ENCODE assay signal across 8 cellular contexts in the genomic region with DNA sequence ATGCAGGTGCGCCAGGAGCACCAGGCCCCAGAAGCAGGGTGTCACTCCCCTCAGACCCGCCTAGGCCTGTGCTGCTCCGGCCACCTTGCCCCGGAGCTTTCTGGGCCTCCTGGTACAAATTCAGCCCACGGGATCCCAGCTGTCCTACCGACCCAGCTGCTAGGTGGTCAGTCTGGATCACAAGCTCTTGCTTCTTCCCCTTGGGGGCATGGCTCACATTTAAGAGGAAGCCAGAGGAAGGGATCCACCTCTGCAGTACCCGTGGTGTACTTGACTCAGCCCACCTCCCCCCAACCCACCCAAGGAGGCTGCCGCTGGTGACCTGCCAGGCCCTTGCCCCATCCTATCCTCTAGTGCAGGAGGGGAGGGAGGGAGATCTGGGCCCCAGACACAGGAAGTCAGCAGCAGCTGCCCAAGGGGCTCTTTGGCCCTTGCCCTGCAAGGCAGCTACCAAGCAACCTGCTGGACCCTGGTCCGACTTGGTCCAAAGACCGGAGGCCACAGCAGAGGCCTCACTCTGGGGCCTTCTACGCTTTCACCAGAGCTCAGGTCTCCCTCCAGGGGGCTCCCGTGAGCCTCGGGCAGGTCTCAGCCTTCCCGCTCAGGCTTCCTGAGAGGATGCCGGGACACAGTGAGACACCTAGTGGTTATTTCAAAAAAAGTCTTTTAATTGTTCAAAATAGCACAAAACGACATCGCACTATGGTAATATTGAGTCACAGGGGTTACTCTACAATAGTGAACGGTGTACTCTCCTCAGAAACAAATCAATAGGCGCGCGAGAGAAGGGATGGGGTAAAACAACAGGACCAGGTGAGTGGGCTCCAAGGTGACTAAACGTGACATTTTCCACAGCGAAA. TPM values are rescaled to one million over a fixed set of nuclear protein-coding genes. Genes with fewer than 3 reads are reported as not detected.
A peak's percentile ranks its signal among the peaks of the same experiment; 100 is the strongest.
DNase-seq lines count a peak whose midpoint lies in the region; ATAC-seq and FAIRE-seq lines count a peak whose summit lies in the region.

No MANE protein-coding gene starts in this region.

- FAIRE-seq in endometrium (lab: Jason Lieb, UNC), result peak; percentile 46

- H3K4me1 ChIP-seq in NT2/D1 (ENCODE audit: insufficient read depth, insufficient read length), result peaks cover 7% of the 10 kb centered on the region
- peaks cover 49% of the 10 kb centered on the region for H3K4me1 ChIP-seq in stomach smooth muscle (ENCODE audit: control insufficient read depth, insufficient read depth, low read length)

- H3K36me3 ChIP-seq in NT2/D1 (ENCODE audit: insufficient read depth, insufficient read length, low read length) (peaks cover 43% of the 10 kb centered on the region), stomach smooth muscle (ENCODE audit: control insufficient read depth in 2 of 2, insufficient read depth in 2 of 2, low read length in 2 of 2) (peaks cover 7 to 11% of the 10 kb centered on the region in 2 donors)

- peak overlapping the region; percentile 85 for H3K27ac ChIP-seq in stomach smooth muscle (ENCODE audit: low read length)

- H3K9ac ChIP-seq in NT2/D1 (ENCODE audit: insufficient read length, low read depth), result peak overlapping the region; percentile 10
- H3K9ac ChIP-seq in stomach smooth muscle (ENCODE audit: low read length in 2 of 2), result peak overlapping the region in 1 of 2 donors; percentile 27

- no peaks in the 10 kb centered on the region for H3K27me3 ChIP-seq in NT2/D1 (ENCODE audit: insufficient read depth, insufficient read length)
- peaks cover 0 to 7% of the 10 kb centered on the region in 2 donors for H3K27me3 ChIP-seq in stomach smooth muscle (ENCODE audit: control insufficient read depth in 1 of 2, insufficient read depth in 2 of 2, low read length in 2 of 2)

- DNase-seq in CD1c-positive myeloid dendritic cell (ENCODE audit: extremely low spot score) (peak; percentile 82), HuH-7.5 (ENCODE audit: low spot score) (peak; percentile 68), NT2/D1 (ENCODE audit: low read depth, low spot score) (no peak), activated T-cell treated with anti-CD3 and anti-CD28 coated beads for 1 hour (ENCODE audit: low read depth) (peak; percentile 72), mucosa of gallbladder (ENCODE audit: low spot score) (peak; percentile 70)

- no peak overlapping the region for H3K4me3 ChIP-seq in NT2/D1 (ENCODE audit: insufficient read length, low read depth)
- H3K4me3 ChIP-seq in stomach smooth muscle (ENCODE audit: low read length in 2 of 2), result no peak overlapping the region

- ATAC-seq in GM19468 (IDR thresholded peaks at IDR 0.05; ENCODE audit: extremely low read depth, unreplicated experiment), result peak; percentile 70

- no peaks in the 10 kb centered on the region for H3K9me3 ChIP-seq in NT2/D1 (ENCODE audit: insufficient read depth, low read length)
- H3K9me3 ChIP-seq in stomach smooth muscle (ENCODE audit: control insufficient read depth in 2 of 2, low read length in 2 of 2), result no peaks in the 10 kb centered on the region

RNA-seq across cellular contexts. Expression of a gene that starts 2.7 kb away (rescaled TPM):
- 19.5 TPM for total RNA-seq in mucosa of gallbladder

RNA-seq across cellular contexts. Expression of a gene that starts 12.3 kb away (rescaled TPM):
- 81.6 TPM for total RNA-seq in mucosa of gallbladder

RNA-seq across cellular contexts. Expression of a gene that starts 21.1 kb away (rescaled TPM):
- total RNA-seq in mucosa of gallbladder, result 53.8 TPM

RNA-seq across cellular contexts. Expression of a gene that starts 24.5 kb away (rescaled TPM):
- total RNA-seq in mucosa of gallbladder, result 69.5 TPM

RNA-seq across cellular contexts. Expression of a gene that starts 25.4 kb away (rescaled TPM):
- 14.4 TPM for total RNA-seq in mucosa of gallbladder
